28 cellular contexts compared by ENCODE assay signal in the genomic region with DNA sequence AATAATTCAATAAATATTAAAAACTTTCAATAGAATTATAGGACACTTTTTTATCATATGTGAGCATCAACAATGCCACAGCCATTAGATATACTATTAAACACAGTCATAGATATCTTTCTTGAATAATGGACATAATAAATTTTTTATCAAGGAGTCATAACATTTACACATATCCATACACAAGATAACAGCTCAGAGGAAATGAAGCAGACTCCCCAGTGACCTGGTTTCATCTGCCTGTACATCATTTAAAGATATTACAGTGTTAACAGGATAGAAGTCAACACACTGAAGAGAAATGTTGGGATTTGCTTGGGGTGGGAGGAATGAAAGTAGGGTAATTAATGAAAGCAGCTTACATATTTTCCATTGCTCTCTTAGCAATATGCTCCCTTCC. TPM values are rescaled to one million over a fixed set of nuclear protein-coding genes. Genes with fewer than 3 reads are reported as not detected.
"Had no signal": no experiment of that assay in that cellular context is flagged by ENCODE, and none has a peak within 500 bp of the region (broad histone marks: within the 10 kb centered on the region; RNA-seq: fewer than 3 reads in every experiment).

No MANE protein-coding gene starts in this region.

- H3K9me3 Mint-ChIP-seq: activated T-helper 17 cell treated with anti-CD3 and anti-CD28 coated beads, Interleukin-2, amount 50 U/mL, for 72 hours; stimulated activated naive CD8-positive, alpha-beta T cell treated with anti-CD3 and anti-CD28 coated beads, Interleukin-15, Interleukin-2, amounts not matched to agents 100 ng/mL and 50 ng/mL, for 24 hours; WTC11 had no signal

- DNase-seq: activated CD4-positive, alpha-beta memory T cell treated with anti-CD3 and anti-CD28 coated beads for 36 hours; activated CD4-positive, alpha-beta T cell treated with anti-CD3 and anti-CD28 coated beads for 4 hours; activated CD8-positive, alpha-beta memory T cell treated with anti-CD3 and anti-CD28 coated beads, Interleukin-2, amount 10 ng/mL, durations not matched to agents 7 days and 5 days; activated naive CD4-positive, alpha-beta T cell treated with Interleukin-2 at 50 U/mL for 16 hours; activated naive CD8-positive, alpha-beta T cell treated with anti-CD3 and anti-CD28 coated beads, Interleukin-2, amount 10 ng/mL, durations not matched to agents 7 days and 5 days; central memory CD4-positive, alpha-beta T cell; erythroblast; heart right ventricle; immature natural killer cell; mesendoderm; naive thymus-derived CD4-positive, alpha-beta T cell; ovary; psoas muscle; right cardiac atrium; stimulated activated CD4-positive, alpha-beta T cell treated with anti-CD3 and anti-CD28 coated beads, Interleukin-15, amount 100 ng/mL, for 24 hours; stimulated activated CD4-positive, alpha-beta T cell treated with anti-CD3 and anti-CD28 coated beads, Interleukin-2, amount 100 ng/mL, for 48 hours; transverse colon had no signal

- H3K27me3 Mint-ChIP-seq: activated naive CD8-positive, alpha-beta T cell treated with anti-CD3 and anti-CD28 coated beads, Interleukin-2, amount 10 ng/mL, durations not matched to agents 7 days and 5 days; brain had no signal

- FAIRE-seq: colon, endometrium, TTC549 had no signal

- H3K4me3 ChIP-seq: heart right ventricle, ovary, psoas muscle, skin epidermis, transverse colon, vagina had no signal

- H3K4me1 Mint-ChIP-seq: activated CD8-positive, alpha-beta memory T cell treated with anti-CD3 and anti-CD28 coated beads, Interleukin-2, amount 10 ng/mL, durations not matched to agents 7 days and 5 days; activated T-helper 17 cell treated with anti-CD3 and anti-CD28 coated beads, Interleukin-2, amount 50 U/mL, for 72 hours; immature natural killer cell; WTC11 had no signal

- H3K4me1 ChIP-seq: psoas muscle, vagina had no signal

- H3K27ac ChIP-seq: heart right ventricle, ovary, psoas muscle, skin epidermis, transverse colon, vagina had no signal

- ATAC-seq: activated CD8-positive, alpha-beta memory T cell treated with anti-CD3 and anti-CD28 coated beads, Interleukin-2, amount 10 ng/mL, durations not matched to agents 7 days and 5 days; activated T-helper 17 cell treated with anti-CD3 and anti-CD28 coated beads, Interleukin-2, amount 50 U/mL, for 72 hours; heart right ventricle; naive thymus-derived CD4-positive, alpha-beta T cell; psoas muscle; right cardiac atrium; WTC11 had no signal

- H3K36me3 Mint-ChIP-seq: activated CD4-positive, alpha-beta memory T cell treated with anti-CD3 and anti-CD28 coated beads for 36 hours; activated CD8-positive, alpha-beta memory T cell treated with anti-CD3 and anti-CD28 coated beads, Interleukin-2, amount 10 ng/mL, durations not matched to agents 7 days and 5 days; activated naive CD8-positive, alpha-beta T cell treated with anti-CD3 and anti-CD28 coated beads, Interleukin-2, amount 10 ng/mL, durations not matched to agents 7 days and 5 days; immature natural killer cell; WTC11 had no signal

- H3K4me3 Mint-ChIP-seq: activated CD4-positive, alpha-beta memory T cell treated with anti-CD3 and anti-CD28 coated beads for 36 hours; activated CD8-positive, alpha-beta memory T cell treated with anti-CD3 and anti-CD28 coated beads, Interleukin-2, amount 10 ng/mL, durations not matched to agents 7 days and 5 days; activated naive CD8-positive, alpha-beta T cell treated with anti-CD3 and anti-CD28 coated beads, Interleukin-2, amount 10 ng/mL, durations not matched to agents 7 days and 5 days; activated T-helper 17 cell treated with anti-CD3 and anti-CD28 coated beads, Interleukin-2, amount 50 U/mL, for 72 hours; immature natural killer cell; naive thymus-derived CD4-positive, alpha-beta T cell; stimulated activated naive CD8-positive, alpha-beta T cell treated with anti-CD3 and anti-CD28 coated beads, Interleukin-15, Interleukin-2, amounts not matched to agents 100 ng/mL and 50 ng/mL, for 24 hours; WTC11 had no signal

- H3K27me3 ChIP-seq: ovary, transverse colon, vagina had no signal

- H3K27ac Mint-ChIP-seq: activated CD4-positive, alpha-beta memory T cell treated with anti-CD3 and anti-CD28 coated beads for 36 hours; activated CD8-positive, alpha-beta memory T cell treated with anti-CD3 and anti-CD28 coated beads, Interleukin-2, amount 10 ng/mL, durations not matched to agents 7 days and 5 days; activated naive CD8-positive, alpha-beta T cell treated with anti-CD3 and anti-CD28 coated beads, Interleukin-2, amount 10 ng/mL, durations not matched to agents 7 days and 5 days; activated T-helper 17 cell treated with anti-CD3 and anti-CD28 coated beads, Interleukin-2, amount 50 U/mL, for 72 hours; immature natural killer cell; naive thymus-derived CD4-positive, alpha-beta T cell; stimulated activated naive CD8-positive, alpha-beta T cell treated with anti-CD3 and anti-CD28 coated beads, Interleukin-15, Interleukin-2, amounts not matched to agents 100 ng/mL and 50 ng/mL, for 24 hours; WTC11 had no signal

- H3K36me3 ChIP-seq: heart right ventricle, ovary, transverse colon, vagina had no signal

- H3K9me3 ChIP-seq: heart right ventricle, ovary, psoas muscle, transverse colon, vagina had no signal

RNA-seq across cellular contexts. Expression of a gene that starts 5.1 kb away (rescaled TPM):
- total RNA-seq: activated CD4-positive, alpha-beta memory T cell treated with anti-CD3 and anti-CD28 coated beads for 36 hours; activated naive CD8-positive, alpha-beta T cell treated with anti-CD3 and anti-CD28 coated beads, Interleukin-2, amount 10 ng/mL, durations not matched to agents 7 days and 5 days; activated T-helper 17 cell treated with anti-CD3 and anti-CD28 coated beads, Interleukin-2, amount 50 U/mL, for 72 hours; liver; T-helper 2 cell treated with Interferon-gamma antibody and Interleukin-4, amounts not matched to agents 100 ng/mL and 5 ng/mL, for 36 hours had no signal
- polyA plus RNA-seq: immature natural killer cell; liver; naive thymus-derived CD4-positive, alpha-beta T cell had no signal
